8 cellular contexts compared by ENCODE assay signal in genomic region chr16:58001781-58002410, GRCh38. TPM values are rescaled to one million over a fixed set of nuclear protein-coding genes. Genes with fewer than 3 reads are reported as not detected.
DNase-seq lines count a peak whose midpoint lies in the region; ATAC-seq, FAIRE-seq and TF ChIP-seq lines count a peak whose summit lies in the region.

No MANE protein-coding gene starts in this region.

- TF ChIP-seq EP300 in A549 (IDR thresholded peaks at IDR 0.05): no peak

- H3K9me3 ChIP-seq in A549 (0 out of 3 replicates have a peak, but pooled peaks cover 3% of the 10 kb centered on the region), mononuclear cell (ENCODE audit: low read depth, low read length) (no peaks in the 10 kb centered on the region)

- ATAC-seq in A549: peak in 1 of 2 experiments; percentile 3; a peak in 3 of 6 replicates
- no peak for ATAC-seq in GM18907 (IDR thresholded peaks at IDR 0.05; ENCODE audit: unreplicated experiment)
- no peak for ATAC-seq in HG03432 (IDR thresholded peaks at IDR 0.05; ENCODE audit: unreplicated experiment)
- ATAC-seq in sciatic nerve: no peak

- peak overlapping the region; percentile 99 for H3K4me3 ChIP-seq in A549
- peak overlapping the region; percentile 95 for H3K4me3 ChIP-seq in bronchial epithelial cell (ENCODE audit: low read depth, low read length)
- H3K4me3 ChIP-seq in mononuclear cell (ENCODE audit: low read length): peak overlapping the region; percentile 67

- DNase-seq in A549 (ENCODE audit: low read depth in 1 of 2, low spot score in 1 of 2) (no peak), HTR-8/SVneo (ENCODE audit: insufficient read length, low spot score) (no peak), bronchial epithelial cell (ENCODE audit: low read depth) (no peak), HEK293T (ENCODE audit: extremely low spot score) (no peak), sciatic nerve (ENCODE audit: low spot score) (no peak)

- H3K4me2 ChIP-seq in A549: peak overlapping the region; percentile 100

- intact Hi-C loops in sciatic nerve (cut with DNase I): loop anchor here (5.0 kb wide), 1 partner anchor 95 kb away; no protein-coding TSS in a partner anchor

- H3K27ac ChIP-seq in A549: peak overlapping the region; percentile 98

- peaks cover 41% of the 10 kb centered on the region for H3K4me1 ChIP-seq in A549
- H3K4me1 ChIP-seq in mononuclear cell (ENCODE audit: insufficient read depth, low read length): peaks cover 44% of the 10 kb centered on the region

- no peak for TF ChIP-seq CTCF in A549 (IDR thresholded peaks at IDR 0.05)
- no peak for TF ChIP-seq CTCF in bronchial epithelial cell (IDR thresholded peaks at IDR 0.05; ENCODE audit: insufficient read depth, low read length, severe bottlenecking)

- WGBS in A549 (ENCODE audit: missing lambda C conversion rate): 39% methylated on average over 10 of the region's 10 CpGs

- FAIRE-seq in A549 (lab: Jason Lieb, UNC) (no peak), HTR-8/SVneo (lab: Jason Lieb, UNC) (peak; percentile 9), bronchial epithelial cell (lab: Jason Lieb, UNC) (no peak)

- no peak for TF ChIP-seq RAD21 in A549 (conservative IDR thresholded peaks at IDR 0.05 in 1 of 2, IDR thresholded peaks at IDR 0.05 in 1 of 2)

- no peak for TF ChIP-seq POLR2A in A549 (IDR thresholded peaks at IDR 0.05; ENCODE audit: low read length)

- H3K36me3 ChIP-seq in bronchial epithelial cell (ENCODE audit: control insufficient read depth, insufficient read depth, low read length): peaks cover 11% of the 10 kb centered on the region

- CTCF ChIA-PET in A549 (lab: Yijun Ruan, JAX): interaction anchor here (0.8 to 12.6 kb wide), 21 partner anchors 11 to 426 kb away, joined by 3 to 160 read pairs (median 6); no protein-coding TSS in a partner anchor
- CTCF ChIA-PET in HEK293T (lab: Yijun Ruan, JAX): interaction anchor here (1.0 to 1.3 kb wide), 2 partner anchors 95 to 103 kb away, joined by 3 to 4 read pairs; no protein-coding TSS in a partner anchor

- H3K27me3 ChIP-seq in bronchial epithelial cell (ENCODE audit: control insufficient read depth, insufficient read depth, low read length): no peaks in the 10 kb centered on the region
- no peaks in the 10 kb centered on the region for H3K27me3 ChIP-seq in mononuclear cell (ENCODE audit: insufficient read depth, low read length)

- POLR2A ChIA-PET in A549 (lab: Yijun Ruan, JAX) (interaction anchor here (0.5 to 1.4 kb wide), 6 partner anchors 12 to 355 kb away, joined by 3 to 6 read pairs (median 4); no protein-coding TSS in a partner anchor), HEK293T (lab: Yijun Ruan, JAX) (interaction anchor here (1.0 kb wide), 1 partner anchor 17 kb away, joined by 3 read pairs; no protein-coding TSS in a partner anchor)

TF ChIP-seq in A549, 52 proteins besides CTCF, POLR2A, EP300 and RAD21:
- TF ChIP-seq TP53 (CRISPR knock-in tag; IDR thresholded peaks at IDR 0.05): no peak
- TF ChIP-seq MAFK (IDR thresholded peaks at IDR 0.05; ENCODE audit: partially characterized antibody): no peak
- no peak for TF ChIP-seq EHMT2 (IDR thresholded peaks at IDR 0.05; ENCODE audit: low read depth)
- TF ChIP-seq RFX5 (IDR thresholded peaks at IDR 0.05): no peak
- TF ChIP-seq HOXA7 (CRISPR knock-in tag; IDR thresholded peaks at IDR 0.05): no peak
- TF ChIP-seq PBX3 (IDR thresholded peaks at IDR 0.05): no peak
TF ChIP-seq in A549: peak in this region for 0.

TF ChIP-seq in HEK293T, 16 proteins besides CTCF, POLR2A, EP300 and RAD21:
- TF ChIP-seq LEF1 (IDR thresholded peaks at IDR 0.05; ENCODE audit: borderline replicate concordance): no peak
- TF ChIP-seq FOXK2 (IDR thresholded peaks at IDR 0.05): no peak
- TF ChIP-seq SUZ12 (IDR thresholded peaks at IDR 0.05): no peak
- no peak for TF ChIP-seq TARDBP (IDR thresholded peaks at IDR 0.05)
- no peak for TF ChIP-seq L3MBTL2 (conservative IDR thresholded peaks at IDR 0.05)
- no peak for TF ChIP-seq ARNT (IDR thresholded peaks at IDR 0.05)
- TF ChIP-seq HDGF (IDR thresholded peaks at IDR 0.05; ENCODE audit: borderline replicate concordance): no peak
- TF ChIP-seq CTBP1 (IDR thresholded peaks at IDR 0.05; ENCODE audit: borderline replicate concordance): no peak
- TF ChIP-seq SP1 (IDR thresholded peaks at IDR 0.05): no peak
- no peak for TF ChIP-seq FOXM1 (IDR thresholded peaks at IDR 0.05; ENCODE audit: borderline replicate concordance)
- TF ChIP-seq FOXA1 (IDR thresholded peaks at IDR 0.05): no peak
- no peak for TF ChIP-seq ELF4 (IDR thresholded peaks at IDR 0.05)
- TF ChIP-seq NFRKB (IDR thresholded peaks at IDR 0.05): no peak
- no peak for TF ChIP-seq PKNOX1 (IDR thresholded peaks at IDR 0.05)
- no peak for TF ChIP-seq ZNF384 (IDR thresholded peaks at IDR 0.05)
- no peak for TF ChIP-seq BHLHE40 (IDR thresholded peaks at IDR 0.05; ENCODE audit: borderline replicate concordance)

RNA-seq across cellular contexts. Expression of gene USB1, which starts 0.7 kb away (rescaled TPM):
- 88.2 and 88.8 TPM in 2 replicates for polyA plus RNA-seq in A549 (2011; rRNA removed)
- 170 and 213 TPM in 2 replicates for polyA plus RNA-seq in A549 (2012; cell fraction: cytosol; rRNA removed)
- polyA plus RNA-seq in A549 (2012; cell fraction: nucleus; rRNA removed): 84.5 and 103 TPM in 2 replicates
- polyA plus RNA-seq in A549 (2017; fragmentation: RNase III; extraction: RNeasy Plus Mini Kit Qiagen cat#74134 plus additional on column Dnase treatment): 132 to 143 TPM (median 140 TPM) in 3 replicates
- 111 and 129 TPM in 2 replicates for polyA minus RNA-seq in A549 (2011; rRNA and poly(A)+ RNA removed)
- 25.5 and 29.5 TPM in 2 replicates for total RNA-seq in bronchial epithelial cell
- 20.4 TPM for total RNA-seq in mononuclear cell
- 25.9 TPM for total RNA-seq in sciatic nerve

RNA-seq across cellular contexts. Expression of gene ZNF319, which starts 1.4 kb away (rescaled TPM):
- polyA plus RNA-seq in A549 (2011; rRNA removed): 10.8 and 12.0 TPM in 2 replicates
- 12.6 and 15.6 TPM in 2 replicates for polyA plus RNA-seq in A549 (2012; cell fraction: cytosol; rRNA removed)
- polyA plus RNA-seq in A549 (2012; cell fraction: nucleus; rRNA removed): 13.5 and 27.6 TPM in 2 replicates
- polyA plus RNA-seq in A549 (2017; fragmentation: RNase III; extraction: RNeasy Plus Mini Kit Qiagen cat#74134 plus additional on column Dnase treatment): 11.1 to 11.6 TPM (median 11.3 TPM) in 3 replicates
- 11.4 and 13.3 TPM in 2 replicates for polyA minus RNA-seq in A549 (2011; rRNA and poly(A)+ RNA removed)
- total RNA-seq in bronchial epithelial cell: 2.4 and 3.8 TPM in 2 replicates
- total RNA-seq in mononuclear cell: 5.7 TPM
- total RNA-seq in sciatic nerve: 10.0 TPM

RNA-seq across cellular contexts. Expression of gene MMP15, which starts 23.7 kb away (rescaled TPM):
- polyA plus RNA-seq in A549 (2011; rRNA removed) (4.3 and 5.2 TPM in 2 replicates), A549 (2017; fragmentation: RNase III; extraction: RNeasy Plus Mini Kit Qiagen cat#74134 plus additional on column Dnase treatment) (9.8 to 11.2 TPM (median 10.3 TPM) in 3 replicates)
- 9.0 and 14.5 TPM in 2 replicates for polyA plus RNA-seq in A549 (2012; cell fraction: cytosol; rRNA removed)
- 25.4 and 32.6 TPM in 2 replicates for polyA plus RNA-seq in A549 (2012; cell fraction: nucleus; rRNA removed)
- 6.6 TPM in 2 replicates for polyA minus RNA-seq in A549 (2011; rRNA and poly(A)+ RNA removed)
- total RNA-seq in bronchial epithelial cell (7.9 and 8.4 TPM in 2 replicates), mononuclear cell (0.10 TPM), sciatic nerve (44.0 TPM)

RNA-seq across cellular contexts. Expression of gene CNGB1, which starts 31.0 kb away (rescaled TPM):
- polyA plus RNA-seq in A549 (2011; rRNA removed): 0.12 and 0.39 TPM in 2 replicates
- polyA plus RNA-seq in A549 (2012; cell fraction: cytosol; rRNA removed): 0.19 and 0.45 TPM in 2 replicates
- 0.11 and 0.29 TPM in 2 replicates for polyA plus RNA-seq in A549 (2012; cell fraction: nucleus; rRNA removed)
- 0.15 to 0.23 TPM (median 0.21 TPM) in 3 replicates for polyA plus RNA-seq in A549 (2017; fragmentation: RNase III; extraction: RNeasy Plus Mini Kit Qiagen cat#74134 plus additional on column Dnase treatment)
- 0.10 TPM in 1 of 2 replicates, not detected in the other for polyA minus RNA-seq in A549 (2011; rRNA and poly(A)+ RNA removed)
- under 0.01 and 0.26 TPM in 2 replicates for total RNA-seq in bronchial epithelial cell
- total RNA-seq in mononuclear cell: not detected
- not detected for total RNA-seq in sciatic nerve
